Comparison of ENCODE assay signal across 20 cellular contexts in the genomic region with DNA sequence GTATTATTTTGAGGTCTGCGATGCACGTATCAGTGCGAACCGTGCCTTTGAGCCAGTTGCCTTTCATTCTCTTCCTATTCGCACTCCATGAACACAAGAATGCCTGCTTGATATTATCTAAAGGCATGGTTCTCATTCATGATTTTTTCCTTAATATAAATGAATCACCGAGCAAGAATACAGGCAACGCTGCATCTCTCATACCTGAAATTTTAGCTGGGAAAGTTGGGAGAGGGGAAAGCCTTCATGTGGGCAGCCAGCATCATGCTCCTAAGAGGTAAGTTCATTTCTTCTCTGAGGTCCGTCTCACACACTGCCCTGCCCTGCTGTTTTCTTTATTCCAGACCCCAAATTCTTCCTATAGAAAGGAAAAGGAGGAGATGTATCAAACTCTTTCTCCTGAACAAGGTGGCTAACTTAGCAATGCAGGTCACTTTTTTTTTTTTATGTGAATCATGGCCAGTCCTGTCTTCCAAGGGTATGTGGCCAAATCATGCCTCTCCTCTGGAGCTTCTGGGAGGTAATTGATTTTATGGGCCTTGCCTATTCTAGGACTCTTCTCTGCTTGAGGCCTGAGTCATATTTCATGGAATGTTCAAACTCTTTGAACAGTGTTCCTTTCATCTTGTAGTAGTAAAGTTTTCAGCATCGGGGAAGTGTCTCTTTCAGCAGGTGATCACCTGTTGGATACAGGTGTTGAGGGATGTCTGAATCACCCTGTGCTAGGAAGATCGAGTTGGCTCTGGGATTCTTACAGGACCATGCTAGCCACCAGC. TPM values are rescaled to one million over a fixed set of nuclear protein-coding genes. Genes with fewer than 3 reads are reported as not detected.
A peak's percentile ranks its signal among the peaks of the same experiment; 100 is the strongest.
DNase-seq lines count a peak whose midpoint lies in the region; ATAC-seq and TF ChIP-seq lines count a peak whose summit lies in the region.
"Had no signal": no experiment of that assay in that cellular context is flagged by ENCODE, and none has a peak within 500 bp of the region (broad histone marks: within the 10 kb centered on the region; RNA-seq: fewer than 3 reads in every experiment).

No MANE protein-coding gene starts in this region.

- H3K4me3 Mint-ChIP-seq in CD4-positive, alpha-beta T cell, result peak overlapping the region; percentile 18
- H3K4me3 Mint-ChIP-seq in neural crest cell, result peak overlapping the region; percentile 48
- H3K4me3 Mint-ChIP-seq in stimulated activated naive CD8-positive, alpha-beta T cell treated with anti-CD3 and anti-CD28 coated beads, Interleukin-15, amount 100 ng/mL, for 72 hours, result no peak overlapping the region
- H3K4me3 Mint-ChIP-seq: GM23338 had no signal

- no peak for DNase-seq in CD4-positive, alpha-beta T cell
- DNase-seq in foreskin keratinocyte (no peak), neural crest cell (ENCODE audit: low read depth, low spot score) (no peak), OCI-LY7 (ENCODE audit: low spot score) (no peak)
- DNase-seq in stimulated activated naive CD8-positive, alpha-beta T cell treated with anti-CD3 and anti-CD28 coated beads, Interleukin-15, amount 100 ng/mL, for 72 hours, result no peak
- DNase-seq: CD4-positive, CD25-positive, alpha-beta regulatory T cell; IMR-90; KG1; MM.1S; NCI-H2029; NCI-H526 treated with DMSO at 0.1 percent for 48 hours; OCI-M1; SIG-M5 had no signal

- H3K36me3 ChIP-seq in HEK293 (ENCODE audit: control insufficient read depth in 2 of 2, insufficient read depth in 1 of 2, low read length in 2 of 2), result peaks cover 0 to 3% of the 10 kb centered on the region in 2 experiments; a peak in 1 of 3 replicates
- H3K36me3 ChIP-seq in OCI-LY7 (ENCODE audit: insufficient read depth, low read length), result no peaks in the 10 kb centered on the region
- H3K36me3 ChIP-seq: BLaER1, HAP-1 had no signal

- no peaks in the 10 kb centered on the region for H3K79me2 ChIP-seq in OCI-LY7 (ENCODE audit: insufficient read depth, low read depth, low read length)

- H4K20me1 ChIP-seq in OCI-LY7 (ENCODE audit: insufficient read depth, low read length), result no peaks in the 10 kb centered on the region

- H3K4me1 ChIP-seq in HEK293 (ENCODE audit: control insufficient read depth, insufficient read depth, low read length) (no peaks in the 10 kb centered on the region), foreskin keratinocyte (no peaks in the 10 kb centered on the region), OCI-LY7 (ENCODE audit: insufficient read depth, low read length, poor library complexity, severe bottlenecking) (no peaks in the 10 kb centered on the region)

- no peaks in the 10 kb centered on the region for H3K27me3 ChIP-seq in CD4-positive, alpha-beta T cell (ENCODE audit: control insufficient read depth, insufficient read depth, low read length)
- H3K27me3 ChIP-seq in foreskin keratinocyte, result peaks cover 31% of the 10 kb centered on the region

- H3K4me3 ChIP-seq in HEK293 (ENCODE audit: low read depth, low read length), result no peak overlapping the region
- no peak overlapping the region for H3K4me3 ChIP-seq in OCI-LY7 (ENCODE audit: low read depth, low read length, poor library complexity, severe bottlenecking)
- H3K4me3 ChIP-seq: BLaER1, GM23338, HAP-1, SK-N-MC had no signal

- intact Hi-C loops in CD4-positive, alpha-beta T cell (cut with DNase I, micrococcal nuclease), result loop anchor here (5.0 to 10.0 kb wide), 3 partner anchors 58 to 388 kb away; a partner anchor contains a TSS
- intact Hi-C loops in OCI-LY7 (cut with micrococcal nuclease; ENCODE audit: unreplicated experiment), result no loop called here

- no peak overlapping the region for H3K4me2 ChIP-seq in OCI-LY7 (ENCODE audit: low read length)
- H3K4me2 ChIP-seq: BLaER1, GM23338 had no signal

- no peak overlapping the region for H2AFZ ChIP-seq in OCI-LY7 (ENCODE audit: low read length)
- H2AFZ ChIP-seq: GM23338 had no signal

- no peaks in the 10 kb centered on the region for H3K9me3 Mint-ChIP-seq in CD4-positive, alpha-beta T cell
- H3K9me3 Mint-ChIP-seq in neural crest cell, result no peaks in the 10 kb centered on the region
- H3K9me3 Mint-ChIP-seq in stimulated activated naive CD8-positive, alpha-beta T cell treated with anti-CD3 and anti-CD28 coated beads, Interleukin-15, amount 100 ng/mL, for 72 hours, result no peaks in the 10 kb centered on the region
- H3K9me3 Mint-ChIP-seq: CD4-positive, CD25-positive, alpha-beta regulatory T cell; GM23338 had no signal

- no peak for ATAC-seq in CD4-positive, alpha-beta T cell (ENCODE audit: poor library complexity)
- ATAC-seq in foreskin keratinocyte (peak; percentile 5), GM18517 (IDR thresholded peaks at IDR 0.05; ENCODE audit: unreplicated experiment) (no peak)
- no peak for ATAC-seq in stimulated activated naive CD8-positive, alpha-beta T cell treated with anti-CD3 and anti-CD28 coated beads, Interleukin-15, amount 100 ng/mL, for 72 hours
- ATAC-seq: GM23338 had no signal

- no TSS peak for BruUV-seq in OCI-LY7 (replicated peaks; lab: Mats Ljungman, UMichigan)

- H3K4me1 Mint-ChIP-seq in CD4-positive, alpha-beta T cell (ENCODE audit: low read depth), result peaks cover 19% of the 10 kb centered on the region
- H3K4me1 Mint-ChIP-seq in neural crest cell, result peaks cover 30% of the 10 kb centered on the region
- peaks cover 24% of the 10 kb centered on the region for H3K4me1 Mint-ChIP-seq in stimulated activated naive CD8-positive, alpha-beta T cell treated with anti-CD3 and anti-CD28 coated beads, Interleukin-15, amount 100 ng/mL, for 72 hours

- H3K27me3 Mint-ChIP-seq in CD4-positive, alpha-beta T cell, result peaks cover 39% of the 10 kb centered on the region
- peaks cover 35% of the 10 kb centered on the region for H3K27me3 Mint-ChIP-seq in neural crest cell (ENCODE audit: low read depth)
- H3K27me3 Mint-ChIP-seq in stimulated activated naive CD8-positive, alpha-beta T cell treated with anti-CD3 and anti-CD28 coated beads, Interleukin-15, amount 100 ng/mL, for 72 hours, result peaks cover 31% of the 10 kb centered on the region

- POLR2A ChIA-PET in CD4-positive, alpha-beta T cell (lab: Charles Lee), result no interaction called here
- POLR2A ChIA-PET in HEK293 (lab: Yijun Ruan, JAX) (no interaction called here), OCI-LY7 (lab: Charles Lee) (interaction anchor here (0.6 kb wide), 1 partner anchor 125 kb away, joined by 3 read pairs; no protein-coding TSS in a partner anchor)

- no peak overlapping the region for H3K27ac ChIP-seq in CD4-positive, alpha-beta T cell (ENCODE audit: low read depth, low read length)
- H3K27ac ChIP-seq in HEK293 (ENCODE audit: extremely low read depth, low read depth, low read length), result no peak overlapping the region
- no peak overlapping the region for H3K27ac ChIP-seq in foreskin keratinocyte
- no peak overlapping the region for H3K27ac ChIP-seq in OCI-LY7 (ENCODE audit: low read depth, low read length, poor library complexity, severe bottlenecking)
- H3K27ac ChIP-seq: BLaER1, SK-N-MC had no signal

- CTCF ChIA-PET in CD4-positive, alpha-beta T cell (lab: Charles Lee), result no interaction called here
- CTCF ChIA-PET in HEK293 (lab: Yijun Ruan, JAX), result no interaction called here
- CTCF ChIA-PET in OCI-LY7 (lab: Charles Lee; ENCODE audit: unreplicated experiment), result no interaction called here

- TF ChIP-seq CTCF in CD4-positive, alpha-beta T cell (IDR thresholded peaks at IDR 0.05), result no peak
- no peak for TF ChIP-seq CTCF in HEK293 (tag by site-specific recombination; IDR thresholded peaks at IDR 0.05)
- TF ChIP-seq CTCF in foreskin keratinocyte (conservative IDR thresholded peaks at IDR 0.05), result no peak
- TF ChIP-seq CTCF in neural crest cell (conservative IDR thresholded peaks at IDR 0.05), result no peak
- no peak for TF ChIP-seq CTCF in OCI-LY7 (conservative IDR thresholded peaks at IDR 0.05; ENCODE audit: low read length)

- no peaks in the 10 kb centered on the region for H3K36me3 Mint-ChIP-seq in CD4-positive, alpha-beta T cell (ENCODE audit: low read depth)
- H3K36me3 Mint-ChIP-seq in neural crest cell (ENCODE audit: low read depth), result peaks cover 3% of the 10 kb centered on the region
- H3K36me3 Mint-ChIP-seq: CD4-positive, CD25-positive, alpha-beta regulatory T cell had no signal

- no peak overlapping the region for H3K27ac Mint-ChIP-seq in CD4-positive, alpha-beta T cell
- H3K27ac Mint-ChIP-seq in neural crest cell (ENCODE audit: unreplicated experiment), result no peak overlapping the region
- peak overlapping the region in 1 of 2 donors; percentile 83 for H3K27ac Mint-ChIP-seq in stimulated activated naive CD8-positive, alpha-beta T cell treated with anti-CD3 and anti-CD28 coated beads, Interleukin-15, amount 100 ng/mL, for 72 hours
- H3K27ac Mint-ChIP-seq: CD4-positive, CD25-positive, alpha-beta regulatory T cell; GM23338 had no signal

- no peaks in the 10 kb centered on the region for H3K9me2 ChIP-seq in OCI-LY7 (ENCODE audit: insufficient read depth, low read length)

- no peaks in the 10 kb centered on the region for H3K9me3 ChIP-seq in CD4-positive, alpha-beta T cell (ENCODE audit: control insufficient read depth, low read length)
- H3K9me3 ChIP-seq in HEK293 (ENCODE audit: control insufficient read depth, insufficient read depth, low read depth, low read length), result no peaks in the 10 kb centered on the region
- no peaks in the 10 kb centered on the region for H3K9me3 ChIP-seq in OCI-LY7 (ENCODE audit: low read length)
- H3K9me3 ChIP-seq: BLaER1, HAP-1 had no signal

TF ChIP-seq in HEK293, 187 proteins besides CTCF, POLR2A, EP300 and RAD21 (continues in another document):
- no peak for TF ChIP-seq ZNF391 (tag by site-specific recombination; IDR thresholded peaks at IDR 0.05; ENCODE audit: borderline replicate concordance, low read depth)
- TF ChIP-seq ZNF155 (tag by site-specific recombination; IDR thresholded peaks at IDR 0.05), result no peak
- TF ChIP-seq, protein P1, sequence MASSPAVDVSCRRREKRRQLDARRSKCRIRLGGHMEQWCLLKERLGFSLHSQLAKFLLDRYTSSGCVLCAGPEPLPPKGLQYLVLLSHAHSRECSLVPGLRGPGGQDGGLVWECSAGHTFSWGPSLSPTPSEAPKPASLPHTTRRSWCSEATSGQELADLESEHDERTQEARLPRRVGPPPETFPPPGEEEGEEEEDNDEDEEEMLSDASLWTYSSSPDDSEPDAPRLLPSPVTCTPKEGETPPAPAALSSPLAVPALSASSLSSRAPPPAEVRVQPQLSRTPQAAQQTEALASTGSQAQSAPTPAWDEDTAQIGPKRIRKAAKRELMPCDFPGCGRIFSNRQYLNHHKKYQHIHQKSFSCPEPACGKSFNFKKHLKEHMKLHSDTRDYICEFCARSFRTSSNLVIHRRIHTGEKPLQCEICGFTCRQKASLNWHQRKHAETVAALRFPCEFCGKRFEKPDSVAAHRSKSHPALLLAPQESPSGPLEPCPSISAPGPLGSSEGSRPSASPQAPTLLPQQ (tag by site-specific recombination; IDR thresholded peaks at IDR 0.05), result no peak

RNA-seq across cellular contexts. Expression of a gene that starts 3.2 kb away (rescaled TPM):
- total RNA-seq in CD4-positive, alpha-beta T cell, result under 1 TPM; 0.59 to 0.63 TPM
- total RNA-seq in foreskin keratinocyte, result 0.75 and 1.4 TPM in 2 replicates
- 0.68 and 1.1 TPM in 2 replicates for polyA plus RNA-seq in foreskin keratinocyte
- total RNA-seq in neural crest cell, result 15.4 TPM in 2 replicates
- total RNA-seq in OCI-LY7 (2014; rRNA removed; shearing (Covaris generic)), result not detected in 2 replicates
- not detected in 2 replicates for total RNA-seq in OCI-LY7 (2022)

RNA-seq across cellular contexts. Expression of a gene that starts 58.8 kb away (rescaled TPM):
- 1 to 10 TPM; 1.3 to 1.5 TPM for total RNA-seq in CD4-positive, alpha-beta T cell
- total RNA-seq in foreskin keratinocyte, result 0.92 and 2.2 TPM in 2 replicates
- 0.57 and 1.4 TPM in 2 replicates for polyA plus RNA-seq in foreskin keratinocyte
- total RNA-seq in neural crest cell, result 0.14 and 0.28 TPM in 2 replicates
- not detected in 2 replicates for total RNA-seq in OCI-LY7 (2014; rRNA removed; shearing (Covaris generic))
- not detected in 2 replicates for total RNA-seq in OCI-LY7 (2022)
- total RNA-seq: IMR-90 had no signal
- polyA plus RNA-seq: AG04450, IMR-90 had no signal

Comparison
In these comparisons a context has a peak if more than half of its experiments do, and no peak if none do; other contexts are left out.
1. H3K4me3 Mint-ChIP-seq: peak in CD4-positive, alpha-beta T cell (single experiment) and neural crest cell (single experiment); none in stimulated activated naive CD8-positive, alpha-beta T cell treated with anti-CD3 and anti-CD28 coated beads, Interleukin-15, amount 100 ng/mL, for 72 hours (0 of 2).